ENCODE assay signal across 11 cellular contexts in genomic region chr12:46357438-46358324, GRCh38. TPM values are rescaled to one million over a fixed set of nuclear protein-coding genes. Genes with fewer than 3 reads are reported as not detected.
DNase-seq lines count a peak whose midpoint lies in the region; ATAC-seq and TF ChIP-seq lines count a peak whose summit lies in the region.
"Had no signal": no experiment of that assay in that cellular context is flagged by ENCODE, and none has a peak within 500 bp of the region (broad histone marks: within the 10 kb centered on the region; RNA-seq: fewer than 3 reads in every experiment).

No MANE protein-coding gene starts in this region.

- H3K56ac ChIP-seq in IMR-90 (ENCODE audit: extremely low read depth, insufficient read depth, low read length) (no peak overlapping the region), mesendoderm (ENCODE audit: low read length) (no peak overlapping the region)

- H2BK5ac ChIP-seq in IMR-90 (ENCODE audit: low read depth, low read length, poor library complexity, severe bottlenecking) (peak overlapping the region; percentile 14), mesendoderm (ENCODE audit: low read length) (no peak overlapping the region)

- H3K79me1 ChIP-seq in IMR-90 (ENCODE audit: low read depth in 1 of 2, low read length in 2 of 2), result peaks cover 0 to 20% of the 10 kb centered on the region in 2 experiments; a peak in 2 of 4 replicates
- no peaks in the 10 kb centered on the region for H3K79me1 ChIP-seq in mesendoderm (ENCODE audit: low read length)

- dilution Hi-C loops in IMR-90 (cut with HindIII; ENCODE audit: low sequenced_read_pairs, unreplicated experiment), result no loop called here
- dilution Hi-C loops in mammary epithelial cell (cut with HindIII; ENCODE audit: low sequenced_read_pairs), result loop anchor here (25.0 kb wide), 1 partner anchor 655 kb away; no protein-coding TSS in a partner anchor

- no peak overlapping the region for H2BK20ac ChIP-seq in IMR-90 (ENCODE audit: low read depth, low read length)

- H3K27ac ChIP-seq in IMR-90 (ENCODE audit: insufficient read depth, low read length), result no peak overlapping the region
- H3K27ac ChIP-seq in mammary epithelial cell (ENCODE audit: insufficient read depth, low read depth, low read length), result peak overlapping the region; percentile 13
- no peak overlapping the region for H3K27ac ChIP-seq in mesendoderm (ENCODE audit: low read depth, low read length)
- no peak overlapping the region for H3K27ac ChIP-seq in prostate gland
- H3K27ac ChIP-seq in tibial artery, result no peak overlapping the region
- H3K27ac ChIP-seq: testis had no signal

- BruUV-seq in IMR-90 (replicated peaks; lab: Mats Ljungman, UMichigan), result no TSS peak
- no TSS peak for BruUV-seq in mammary epithelial cell (replicated peaks; lab: Mats Ljungman, UMichigan)

- H4K20me1 ChIP-seq in IMR-90 (ENCODE audit: insufficient read depth, low read length), result peaks cover 60% of the 10 kb centered on the region
- peaks cover 22% of the 10 kb centered on the region for H4K20me1 ChIP-seq in mammary epithelial cell (ENCODE audit: insufficient read depth, low read length)

- H3K36me3 ChIP-seq in IMR-90 (ENCODE audit: control insufficient read depth, insufficient read depth, low read length) (peaks cover 27% of the 10 kb centered on the region), mammary epithelial cell (ENCODE audit: insufficient read depth, low read length) (peaks cover 44% of the 10 kb centered on the region), mesendoderm (ENCODE audit: control insufficient read depth, insufficient read depth, low read length) (peaks cover 10% of the 10 kb centered on the region), prostate gland (peaks cover 3 to 8% of the 10 kb centered on the region in 2 donors), tibial artery (peaks cover 41 to 46% (median 41%) of the 10 kb centered on the region in 3 donors)

- H3K4me1 ChIP-seq in IMR-90 (ENCODE audit: control insufficient read depth, insufficient read depth, low read length) (peaks cover 2% of the 10 kb centered on the region; the same call in 1 of the 2 replicates), mammary epithelial cell (ENCODE audit: insufficient read depth, low read length) (peaks cover 28% of the 10 kb centered on the region), mesendoderm (ENCODE audit: control insufficient read depth, low read depth, low read length) (no peaks in the 10 kb centered on the region), prostate gland (replicated peaks) (no peaks in the 10 kb centered on the region), tibial artery (peaks cover 0 to 59% (median 9%) of the 10 kb centered on the region in 4 donors)
- H3K4me1 ChIP-seq: testis had no signal

- peak; percentile 78 for TF ChIP-seq POLR2A in IMR-90 (IDR thresholded peaks at IDR 0.05; ENCODE audit: low read depth, low read length)
- no peak for TF ChIP-seq POLR2A in prostate gland (IDR thresholded peaks at IDR 0.05)

- in situ Hi-C loops in IMR-90 (cut with MboI; ENCODE audit: low sequenced_read_pairs) (loop anchor here (10.0 kb wide), 2 partner anchors 203 to 657 kb away; no protein-coding TSS in a partner anchor), mammary epithelial cell (cut with MboI; ENCODE audit: low sequenced_read_pairs in 2 of 2) (loop anchor here (5.0 to 10.0 kb wide), 2 partner anchors 93 to 320 kb away; partner anchors contain the start of gene SLC38A1 (in 1 of the 2))

- H2AK9ac ChIP-seq in IMR-90 (replicated peaks; ENCODE audit: low read depth, low read length, poor library complexity), result no peak overlapping the region

- H2BK15ac ChIP-seq in IMR-90 (ENCODE audit: low read depth, low read length), result no peak overlapping the region
- no peak overlapping the region for H2BK15ac ChIP-seq in mesendoderm (replicated peaks; ENCODE audit: low read depth)

- H3K4me2 ChIP-seq in IMR-90 (ENCODE audit: low read depth, low read length), result no peak overlapping the region
- H3K4me2 ChIP-seq in mammary epithelial cell (ENCODE audit: insufficient read depth, low read depth, low read length), result no peak overlapping the region
- H3K4me2 ChIP-seq in mesendoderm (ENCODE audit: low read length), result no peak overlapping the region

- H3K9ac ChIP-seq in IMR-90 (ENCODE audit: low read depth, low read length) (no peak overlapping the region), mammary epithelial cell (ENCODE audit: insufficient read depth, low read length) (no peak overlapping the region), mesendoderm (ENCODE audit: low read length) (no peak overlapping the region)

- H2AK5ac ChIP-seq in IMR-90 (ENCODE audit: low read depth, low read length) (no peak overlapping the region), mesendoderm (ENCODE audit: low read length) (no peak overlapping the region)

- TF ChIP-seq RAD21 in IMR-90 (IDR thresholded peaks at IDR 0.05; ENCODE audit: low read length), result peak; percentile 5; the same call in 1 of the 2 replicates

- H3K23ac ChIP-seq in IMR-90 (ENCODE audit: low read depth, low read length) (no peak overlapping the region), mesendoderm (ENCODE audit: low read length) (no peak overlapping the region)

- WGBS in IMR-90 (ENCODE audit: extremely low coverage in 2 of 2, insufficient read length in 1 of 2), 2 experiments, result 44% methylated on average over 3 of the region's 6 CpGs; no CpG with 5 or more reads in 1 of the 2 experiments
- WGBS in mammary epithelial cell (ENCODE audit: low coverage, missing lambda C conversion rate), result under 1% methylated on average over 6 of the region's 6 CpGs
- no CpG with 5 or more reads among the region's 6 CpGs for WGBS in mesendoderm (ENCODE audit: extremely low coverage, insufficient coverage, low lambda C conversion rate)
- 32% methylated on average over 6 of the region's 6 CpGs for WGBS in prostate gland

- H4K5ac ChIP-seq in IMR-90 (ENCODE audit: low read depth, low read length) (no peak overlapping the region), mesendoderm (ENCODE audit: low read length) (no peak overlapping the region)

- H3K14ac ChIP-seq in IMR-90 (replicated peaks; ENCODE audit: low read depth, low read length), result no peak overlapping the region

- DNase-seq in DMS53 treated with DMSO at 0.1 percent for 48 hours (lab: John Stamatoyannopoulos, UW; ENCODE audit: unreplicated experiment) (peak; percentile 82), IMR-90 (peak; percentile 93), mammary epithelial cell (peak; percentile 87), mesendoderm (peak; percentile 46), prostate gland (ENCODE audit: low spot score) (no peak), tibial artery (no peak), hepatic stellate cell (ENCODE audit: low spot score) (no peak), NCI-H2107 (lab: John Stamatoyannopoulos, UW) (no peak)
- DNase-seq: occipital lobe, T1000, testis had no signal

- peak; percentile 53 for ATAC-seq in IMR-90 (ENCODE audit: low read depth)

- CTCF ChIA-PET in IMR-90 (lab: Yijun Ruan, JAX) (interaction anchor here (0.5 to 1.4 kb wide), 3 partner anchors 177 to 286 kb away, joined by 3 to 4 read pairs (median 3); no protein-coding TSS in a partner anchor), mammary epithelial cell (lab: Charles Lee; ENCODE audit: low non-redundant PET) (interaction anchor here (0.6 kb wide), 1 partner anchor 266 kb away, joined by 7 read pairs; no protein-coding TSS in a partner anchor)

- no peak overlapping the region for H3K18ac ChIP-seq in IMR-90 (ENCODE audit: low read depth, low read length)
- H3K18ac ChIP-seq in mesendoderm (ENCODE audit: low read length), result no peak overlapping the region

- no peak overlapping the region for H4K91ac ChIP-seq in IMR-90 (ENCODE audit: insufficient read depth, low read depth, low read length)

- intact Hi-C loops in IMR-90 (cut with micrococcal nuclease), result loop anchor here (2.0 to 10.0 kb wide), 4 partner anchors 89 to 365 kb away; partner anchors contain the start of genes SCAF11 and SLC38A1
- intact Hi-C loops in mammary epithelial cell (cut with micrococcal nuclease), result loop anchor here (1.0 to 2.0 kb wide), 2 partner anchors 89 to 203 kb away; partner anchors contain the start of gene SLC38A1
- intact Hi-C loops in prostate gland (cut with DNase I), result no loop called here
- intact Hi-C loops in tibial artery (cut with DNase I; ENCODE audit: low total_unique reads), result no loop called here

- H4K8ac ChIP-seq in IMR-90 (ENCODE audit: low read depth in 2 of 2, low read length in 2 of 2) (no peak overlapping the region), mesendoderm (ENCODE audit: low read depth, low read length) (no peak overlapping the region)

- H3K9me3 ChIP-seq in IMR-90 (ENCODE audit: control insufficient read depth, insufficient read depth, low read length) (no peaks in the 10 kb centered on the region), mammary epithelial cell (replicated peaks; ENCODE audit: insufficient read depth, low read length) (no peaks in the 10 kb centered on the region), prostate gland (no peaks in the 10 kb centered on the region), tibial artery (no peaks in the 10 kb centered on the region)
- H3K9me3 ChIP-seq: testis had no signal

- H3K9me1 ChIP-seq in IMR-90 (ENCODE audit: insufficient read depth, low read length), result no peaks in the 10 kb centered on the region

- no peak overlapping the region for H3K4ac ChIP-seq in IMR-90 (ENCODE audit: low read depth, low read length)
- no peak overlapping the region for H3K4ac ChIP-seq in mesendoderm (ENCODE audit: low read depth, low read length)

- H2AFZ ChIP-seq in IMR-90 (replicated peaks; ENCODE audit: low read length, poor library complexity) (no peak overlapping the region), mammary epithelial cell (ENCODE audit: low read depth, low read length) (no peak overlapping the region)

- H2BK120ac ChIP-seq in IMR-90 (ENCODE audit: low read depth, low read length) (no peak overlapping the region), mesendoderm (ENCODE audit: low read depth, low read length) (no peak overlapping the region)

- no peak overlapping the region for H3K4me3 ChIP-seq in IMR-90 (ENCODE audit: insufficient read depth, low read depth, low read length)
- H3K4me3 ChIP-seq in mammary epithelial cell (replicated peaks in 1 of 3; ENCODE audit: insufficient read depth in 1 of 3, low read depth in 2 of 3, low read length in 3 of 3), result no peak overlapping the region
- no peak overlapping the region for H3K4me3 ChIP-seq in mesendoderm (ENCODE audit: low read length)
- H3K4me3 ChIP-seq in prostate gland, result no peak overlapping the region
- no peak overlapping the region for H3K4me3 ChIP-seq in tibial artery
- H3K4me3 ChIP-seq: testis had no signal

- POLR2A ChIA-PET in IMR-90 (lab: Charles Lee; ENCODE audit: unreplicated experiment), result interaction anchor here (0.5 to 1.3 kb wide), 8 partner anchors 29 to 476 kb away, joined by 3 to 5 read pairs (median 3); no protein-coding TSS in a partner anchor

- TF ChIP-seq CTCF in IMR-90 (conservative IDR thresholded peaks at IDR 0.05; ENCODE audit: low read depth, low read length), result no peak
- TF ChIP-seq CTCF in mammary epithelial cell (conservative IDR thresholded peaks at IDR 0.05 in 1 of 2, IDR thresholded peaks at IDR 0.05 in 1 of 2; ENCODE audit: extremely low read depth in 1 of 2, insufficient read depth in 1 of 2, low read depth in 1 of 2, low read length in 2 of 2), result no peak
- no peak for TF ChIP-seq CTCF in prostate gland (IDR thresholded peaks at IDR 0.05)
- no peak for TF ChIP-seq CTCF in tibial artery (IDR thresholded peaks at IDR 0.05)

- H3K27me3 ChIP-seq in IMR-90 (ENCODE audit: control insufficient read depth, insufficient read depth, low read length) (no peaks in the 10 kb centered on the region), mammary epithelial cell (ENCODE audit: insufficient read depth, low read length) (no peaks in the 10 kb centered on the region), mesendoderm (ENCODE audit: insufficient read depth, low read length, poor library complexity) (no peaks in the 10 kb centered on the region), prostate gland (replicated peaks; ENCODE audit: insufficient read depth) (no peaks in the 10 kb centered on the region), tibial artery (no peaks in the 10 kb centered on the region)
- H3K27me3 ChIP-seq: testis had no signal

- H3K79me2 ChIP-seq in mammary epithelial cell (ENCODE audit: insufficient read depth, low read length) (peaks cover 27% of the 10 kb centered on the region), mesendoderm (ENCODE audit: control insufficient read depth, insufficient read depth, low read length) (no peaks in the 10 kb centered on the region)

RNA-seq across cellular contexts. Expression of gene SLC38A2, which starts 14.9 kb away (rescaled TPM):
- 881 and 1,389 TPM in 2 replicates for total RNA-seq in IMR-90 (2012; rRNA removed)
- 213 and 313 TPM in 2 replicates for polyA plus RNA-seq in IMR-90 (2012; rRNA removed)
- 33.9 and 129 TPM in 2 replicates for polyA plus RNA-seq in IMR-90 (2012; cell fraction: cytosol; rRNA removed)
- 118 and 947 TPM in 2 replicates for polyA plus RNA-seq in IMR-90 (2012; cell fraction: nucleus; rRNA removed; ENCODE audit: low replicate concordance)
- 100 to 1,000 TPM; 774 to 995 TPM for total RNA-seq in mammary epithelial cell
- 153 TPM for polyA plus RNA-seq in mammary epithelial cell
- polyA minus RNA-seq in mammary epithelial cell, result 348 TPM
- 295 TPM for polyA plus RNA-seq in mesendoderm (2013, experiment 1 of 2)
- 286 TPM for polyA plus RNA-seq in mesendoderm (2013, experiment 2 of 2)
- total RNA-seq in prostate gland, result 100 to 1,000 TPM; 116 to 264 TPM

Comparison
In these comparisons a context has a peak if more than half of its experiments do, and no peak if none do; other contexts are left out.
1. DNase-seq: peak in DMS53 treated with DMSO at 0.1 percent for 48 hours (single experiment), IMR-90 (single experiment), mammary epithelial cell (single experiment) and mesendoderm (single experiment); none in prostate gland (single experiment), tibial artery (0 of 2), hepatic stellate cell (single experiment) and NCI-H2107 (single experiment).
2. intact Hi-C loops: an anchor here in IMR-90 (2.0 to 10.0 kb wide) and mammary epithelial cell (1.0 to 2.0 kb wide); none called in prostate gland and tibial artery.